ENCODE assay signal across 1 cellular context in the genomic region with DNA sequence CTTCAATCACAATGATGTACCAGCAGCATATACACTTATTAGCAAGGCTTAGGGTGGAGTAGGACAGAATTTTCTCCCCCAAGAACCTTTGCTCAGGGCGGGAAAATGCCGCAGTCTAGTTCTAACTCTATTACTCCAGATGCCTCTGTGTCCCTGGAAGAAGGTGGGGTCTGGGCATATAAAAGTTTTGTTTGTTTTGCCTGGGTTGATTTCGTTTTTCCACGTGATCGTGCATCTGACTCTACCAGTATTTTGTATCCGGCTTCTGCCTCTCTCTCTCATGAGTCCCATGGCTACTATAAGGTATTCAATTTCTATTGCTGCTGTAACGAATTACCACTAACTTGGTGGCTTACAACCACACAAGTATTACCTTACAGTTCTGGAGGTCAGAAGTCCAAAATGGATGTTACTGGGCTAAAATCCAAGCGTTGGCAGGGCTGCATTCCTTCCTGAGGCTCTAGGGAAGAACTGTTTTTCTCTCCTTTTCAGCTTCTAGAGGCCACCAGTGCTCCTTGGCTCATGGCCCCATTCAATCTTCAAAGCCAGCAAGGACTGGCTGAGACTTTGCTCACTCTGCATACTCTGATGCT.
TF ChIP-seq lines count a peak whose summit lies in the region.

No MANE protein-coding gene starts in this region.

TF ChIP-seq in HCT116, 20 proteins besides CTCF, POLR2A, EP300 and RAD21 (continued from another document):
- TF ChIP-seq REST (IDR thresholded peaks at IDR 0.05; ENCODE audit: low read depth) (no peak), SP1 (IDR thresholded peaks at IDR 0.05; ENCODE audit: low read depth) (no peak), EZH2 (IDR thresholded peaks at IDR 0.05) (no peak), FOSL1 (IDR thresholded peaks at IDR 0.05; ENCODE audit: low read depth) (no peak), TCF7L2 (IDR thresholded peaks at IDR 0.05; ENCODE audit: borderline replicate concordance, extremely low read depth, insufficient read depth, insufficient read length) (no peak), EZH2phosphoT487 (IDR thresholded peaks at IDR 0.05; ENCODE audit: borderline replicate concordance) (no peak), JUND (IDR thresholded peaks at IDR 0.05) (no peak), POLR2AphosphoS5 (IDR thresholded peaks at IDR 0.05; ENCODE audit: low read depth, low read length) (no peak), SRF (IDR thresholded peaks at IDR 0.05; ENCODE audit: low read depth) (no peak), CBX3 (IDR thresholded peaks at IDR 0.05; ENCODE audit: low read depth) (no peak), ZFX (IDR thresholded peaks at IDR 0.05) (no peak), CEBPB (IDR thresholded peaks at IDR 0.05; ENCODE audit: low read depth) (no peak), EGR1 (IDR thresholded peaks at IDR 0.05; ENCODE audit: low read depth) (no peak)
- TF ChIP-seq, protein P1, sequence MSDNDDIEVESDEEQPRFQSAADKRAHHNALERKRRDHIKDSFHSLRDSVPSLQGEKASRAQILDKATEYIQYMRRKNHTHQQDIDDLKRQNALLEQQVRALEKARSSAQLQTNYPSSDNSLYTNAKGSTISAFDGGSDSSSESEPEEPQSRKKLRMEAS (IDR thresholded peaks at IDR 0.05): no peak
- TF ChIP-seq, protein P2, sequence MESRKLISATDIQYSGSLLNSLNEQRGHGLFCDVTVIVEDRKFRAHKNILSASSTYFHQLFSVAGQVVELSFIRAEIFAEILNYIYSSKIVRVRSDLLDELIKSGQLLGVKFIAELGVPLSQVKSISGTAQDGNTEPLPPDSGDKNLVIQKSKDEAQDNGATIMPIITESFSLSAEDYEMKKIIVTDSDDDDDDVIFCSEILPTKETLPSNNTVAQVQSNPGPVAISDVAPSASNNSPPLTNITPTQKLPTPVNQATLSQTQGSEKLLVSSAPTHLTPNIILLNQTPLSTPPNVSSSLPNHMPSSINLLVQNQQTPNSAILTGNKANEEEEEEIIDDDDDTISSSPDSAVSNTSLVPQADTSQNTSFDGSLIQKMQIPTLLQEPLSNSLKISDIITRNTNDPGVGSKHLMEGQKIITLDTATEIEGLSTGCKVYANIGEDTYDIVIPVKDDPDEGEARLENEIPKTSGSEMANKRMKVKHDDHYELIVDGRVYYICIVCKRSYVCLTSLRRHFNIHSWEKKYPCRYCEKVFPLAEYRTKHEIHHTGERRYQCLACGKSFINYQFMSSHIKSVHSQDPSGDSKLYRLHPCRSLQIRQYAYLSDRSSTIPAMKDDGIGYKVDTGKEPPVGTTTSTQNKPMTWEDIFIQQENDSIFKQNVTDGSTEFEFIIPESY (IDR thresholded peaks at IDR 0.05; ENCODE audit: extremely low read depth, insufficient replicate concordance, low read length): no peak
TF ChIP-seq in HCT116: peak in this region for 0.
